8 cellular contexts compared by ENCODE assay signal in the genomic region with DNA sequence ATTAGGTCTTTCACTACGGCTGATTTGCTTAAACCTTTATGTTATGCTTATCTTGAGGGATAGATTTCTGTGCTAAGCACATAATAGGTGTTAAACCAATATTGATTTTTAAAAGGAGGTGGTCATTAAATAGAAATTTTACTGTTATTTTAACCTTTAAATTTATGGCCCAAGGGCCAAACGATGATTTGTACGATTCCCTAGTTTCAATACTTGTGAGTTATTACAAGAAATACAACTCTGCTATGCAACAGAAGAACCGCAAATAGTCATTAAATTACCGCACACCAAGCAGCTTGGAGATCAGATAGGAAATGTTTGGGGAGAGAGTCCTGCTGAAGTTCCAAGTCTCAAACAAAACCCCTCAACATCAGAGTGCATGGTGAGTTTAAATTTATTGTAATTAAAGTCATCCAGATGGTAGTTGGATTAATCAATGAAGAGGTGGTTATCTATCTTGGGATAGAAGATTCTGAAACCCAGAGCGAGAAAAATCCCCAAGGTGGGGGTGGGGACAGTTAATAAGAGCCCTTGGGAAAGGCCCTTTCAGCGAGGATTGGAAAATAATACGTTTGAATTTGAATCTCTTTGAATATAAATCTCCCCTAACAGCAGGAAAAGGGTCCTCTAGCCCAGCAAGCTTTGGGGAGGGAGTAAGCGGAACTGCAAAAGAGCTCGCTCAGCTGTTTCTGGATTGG. TPM values are rescaled to one million over a fixed set of nuclear protein-coding genes. Genes with fewer than 3 reads are reported as not detected.
DNase-seq lines count a peak whose midpoint lies in the region; ATAC-seq and TF ChIP-seq lines count a peak whose summit lies in the region.

No MANE protein-coding gene starts in this region.

- no peaks in the 10 kb centered on the region for H3K36me3 Mint-ChIP-seq in memory B cell

- TF ChIP-seq CTCF in cardiac muscle cell (IDR thresholded peaks at IDR 0.05; ENCODE audit: low read depth, low read length) = no peak
- TF ChIP-seq CTCF in breast epithelium (IDR thresholded peaks at IDR 0.05) = no peak
- TF ChIP-seq CTCF in GM13976 (IDR thresholded peaks at IDR 0.05; ENCODE audit: borderline replicate concordance, control extremely low read depth, extremely low read depth, insufficient read depth, missing control alignments) = no peak

- ATAC-seq in memory B cell (ENCODE audit: low read depth) = no peak

- no peaks in the 10 kb centered on the region for H3K9me3 Mint-ChIP-seq in memory B cell

- H3K36me3 ChIP-seq in cardiac muscle cell (no peaks in the 10 kb centered on the region), breast epithelium (no peaks in the 10 kb centered on the region), urinary bladder (ENCODE audit: insufficient read depth) (no peaks in the 10 kb centered on the region)

- DNase-seq in cardiac muscle cell (ENCODE audit: low read depth in 1 of 2, low spot score in 1 of 2) (peak in 1 of 2 donors; percentile 9), cardiac septum (ENCODE audit: low spot score) (no peak), NCI-H2227 (lab: John Stamatoyannopoulos, UW; ENCODE audit: unreplicated experiment) (peak; percentile 80), breast epithelium (ENCODE audit: low spot score in 2 of 2) (no peak), memory B cell (ENCODE audit: low spot score in 2 of 2) (no peak), GM13976 (ENCODE audit: low spot score) (no peak), H4 (ENCODE audit: low spot score) (no peak)

- H3K4me1 Mint-ChIP-seq in memory B cell = peaks cover 20% of the 10 kb centered on the region

- H3K9me3 ChIP-seq in cardiac muscle cell (ENCODE audit: low read depth) (no peaks in the 10 kb centered on the region), breast epithelium (no peaks in the 10 kb centered on the region)

- peak overlapping the region; percentile 96 for H3K27ac ChIP-seq in cardiac muscle cell
- H3K27ac ChIP-seq in breast epithelium = peak overlapping the region; percentile 95 to 99
- no peak overlapping the region for H3K27ac ChIP-seq in urinary bladder (ENCODE audit: low read depth)

- intact Hi-C loops in cardiac septum (cut with DNase I) (loop anchor here (5.0 kb wide), 1 partner anchor 145 kb away; a partner anchor contains a TSS), breast epithelium (cut with DNase I; ENCODE audit: low total_unique reads) (no loop called here)

- peak overlapping the region; percentile 84 for H3K4me3 Mint-ChIP-seq in memory B cell

- TF ChIP-seq POLR2A in breast epithelium (IDR thresholded peaks at IDR 0.05) = no peak

- 10% methylated on average over 10 of the region's 10 CpGs for WGBS in urinary bladder

- H3K27me3 Mint-ChIP-seq in memory B cell = no peaks in the 10 kb centered on the region

- peak overlapping the region; percentile 85 for H3K27ac Mint-ChIP-seq in memory B cell

- H3K4me1 ChIP-seq in cardiac muscle cell (ENCODE audit: low read depth) (peaks cover 17% of the 10 kb centered on the region), breast epithelium (no peaks in the 10 kb centered on the region), urinary bladder (ENCODE audit: insufficient read depth) (no peaks in the 10 kb centered on the region)

- in situ Hi-C loops in GM13976 (cut with MboI; ENCODE audit: low sequenced_read_pairs, unreplicated experiment) = no loop called here

- no peaks in the 10 kb centered on the region for H3K27me3 ChIP-seq in cardiac muscle cell
- H3K27me3 ChIP-seq in breast epithelium = no peaks in the 10 kb centered on the region

- H3K4me3 ChIP-seq in cardiac muscle cell (peak overlapping the region; percentile 68), breast epithelium (peak overlapping the region; percentile 85 to 96 (median 93)), urinary bladder (ENCODE audit: low read depth, low read length) (peak overlapping the region; percentile 100)

RNA-seq across cellular contexts. Expression of a gene that starts 0.8 kb away (rescaled TPM):
- total RNA-seq in cardiac muscle cell = 15.9 and 32.1 TPM in 2 replicates
- 4.5 and 9.3 TPM in 2 replicates for polyA plus RNA-seq in cardiac muscle cell
- 22.7 TPM for total RNA-seq in cardiac septum
- total RNA-seq in breast epithelium = 10 to 100 TPM; 34.4 to 55.3 (median 40.6) TPM
- total RNA-seq in urinary bladder = 78.0 TPM
- 6.1 TPM for polyA plus RNA-seq in urinary bladder
- 22.8 and 23.5 TPM in 2 replicates for total RNA-seq in H4 (2014; rRNA removed; shearing (Covaris generic))
